In genomic region chr1:172915276-172915675, GRCh38 we compare ENCODE assay signal across 16 cellular contexts.
"Had no signal": no experiment of that assay in that cellular context is flagged by ENCODE, and none has a peak within 500 bp of the region (broad histone marks: within the 10 kb centered on the region; RNA-seq: fewer than 3 reads in every experiment).

No MANE protein-coding gene starts in this region.

- H3K4me2 ChIP-seq: smooth muscle cell had no signal

- H3K4me3 ChIP-seq: left ventricle myocardium inferior, right atrium auricular region, smooth muscle cell, suprapubic skin had no signal

- H3K4me1 Mint-ChIP-seq: activated naive CD8-positive, alpha-beta T cell treated with anti-CD3 and anti-CD28 coated beads for 36 hours had no signal

- ATAC-seq: stimulated activated naive CD8-positive, alpha-beta T cell treated with anti-CD3 and anti-CD28 coated beads, Interleukin-15, Interleukin-2, amounts not matched to agents 100 U/mL and 50 U/mL, for 24 hours had no signal

- H3K4me3 Mint-ChIP-seq: activated naive CD8-positive, alpha-beta T cell treated with anti-CD3 and anti-CD28 coated beads for 36 hours; activated T-helper 1 cell treated with anti-CD3 and anti-CD28 coated beads, Interleukin-12 subunit alpha, Interleukin-12 subunit beta, Interleukin-2, Interleukin-4 antibody, amounts not matched to agents 30 ng/mL and 10 ng/mL and 1 ng/mL, durations not matched to agents 14 hours and 24 hours and 36 hours; memory B cell; nephron had no signal

- H3K27ac Mint-ChIP-seq: activated naive CD8-positive, alpha-beta T cell treated with anti-CD3 and anti-CD28 coated beads for 36 hours; activated T-helper 1 cell treated with anti-CD3 and anti-CD28 coated beads, Interleukin-12 subunit alpha, Interleukin-12 subunit beta, Interleukin-2, Interleukin-4 antibody, amounts not matched to agents 30 ng/mL and 10 ng/mL and 1 ng/mL, durations not matched to agents 14 hours and 24 hours and 36 hours; memory B cell; nephron; progenitor cell of endocrine pancreas had no signal

- H3K36me3 ChIP-seq: left ventricle myocardium inferior, right atrium auricular region, suprapubic skin had no signal

- H3K27me3 ChIP-seq: right atrium auricular region, suprapubic skin had no signal

- H3K27ac ChIP-seq: left ventricle myocardium inferior, right atrium auricular region, suprapubic skin had no signal

- DNase-seq: activated CD4-positive, CD25-positive, alpha-beta regulatory T cell treated with anti-CD3 and anti-CD28 coated beads, Interleukin-2, amount 50 U/mL, for 72 hours; activated naive CD8-positive, alpha-beta T cell treated with anti-CD3 and anti-CD28 coated beads for 36 hours; anterior cingulate cortex; erythroblast; hippocampal formation; left ventricle myocardium inferior; nucleus accumbens; stimulated activated naive CD8-positive, alpha-beta T cell treated with anti-CD3 and anti-CD28 coated beads, Interleukin-15, Interleukin-2, amounts not matched to agents 100 U/mL and 50 U/mL, for 24 hours; trophoblast cell had no signal

- H3K27me3 Mint-ChIP-seq: activated naive CD8-positive, alpha-beta T cell treated with anti-CD3 and anti-CD28 coated beads for 36 hours; memory B cell; progenitor cell of endocrine pancreas had no signal
